ENCODE assay signal across 10 cellular contexts in the genomic region with DNA sequence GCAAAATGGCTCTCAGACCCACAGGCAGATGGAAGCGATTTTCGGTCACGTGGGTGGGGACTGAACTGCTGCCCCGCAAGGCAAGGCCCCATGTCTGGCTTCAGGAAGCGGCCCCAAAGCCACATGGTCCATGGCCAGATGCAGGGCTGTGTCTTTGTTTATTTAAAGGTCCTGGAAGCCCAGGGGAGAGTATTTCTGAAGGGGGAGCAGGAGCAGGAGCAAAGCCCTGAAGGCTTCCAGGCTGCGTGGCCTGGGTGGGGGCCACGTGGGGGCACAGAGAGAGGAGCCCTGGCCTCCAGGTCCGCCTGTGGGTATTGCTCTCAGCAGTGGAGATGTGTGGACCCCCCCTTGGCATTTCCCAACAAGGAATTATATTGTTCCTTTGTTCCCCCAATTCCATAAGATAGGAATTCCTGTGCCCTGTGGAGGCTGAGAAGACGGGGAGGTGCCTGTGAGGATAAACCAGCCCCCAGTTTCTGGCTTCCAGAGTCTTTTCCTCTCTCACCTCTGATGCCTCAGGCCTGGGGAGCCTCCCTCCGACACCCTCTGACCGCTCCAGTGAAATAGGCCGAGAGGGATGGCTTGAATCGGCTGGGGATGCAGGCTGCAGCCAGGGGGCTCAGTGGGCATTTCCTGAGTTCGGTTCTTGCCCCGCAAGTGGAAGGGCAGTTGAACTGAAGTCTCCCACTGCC.
DNase-seq lines count a peak whose midpoint lies in the region; ATAC-seq and TF ChIP-seq lines count a peak whose summit lies in the region.
"Had no signal": no experiment of that assay in that cellular context is flagged by ENCODE, and none has a peak within 500 bp of the region (broad histone marks: within the 10 kb centered on the region; RNA-seq: fewer than 3 reads in every experiment).

No MANE protein-coding gene starts in this region.

- H3K4me1 ChIP-seq in cardiac muscle cell (ENCODE audit: low read depth): peaks cover 61% of the 10 kb centered on the region
- peaks cover 11 to 60% (median 51%) of the 10 kb centered on the region in 9 donors for H3K4me1 ChIP-seq in heart right ventricle
- peaks cover 23 to 53% of the 10 kb centered on the region in 2 donors for H3K4me1 ChIP-seq in uterus

- H3K4me1 Mint-ChIP-seq in activated naive CD8-positive, alpha-beta T cell treated with anti-CD3 and anti-CD28 coated beads, Interleukin-2, amount 50 U/mL, for 24 hours: peaks cover 50% of the 10 kb centered on the region

- no peaks in the 10 kb centered on the region for H3K27me3 ChIP-seq in cardiac muscle cell
- no peaks in the 10 kb centered on the region for H3K27me3 ChIP-seq in heart right ventricle
- no peaks in the 10 kb centered on the region for H3K27me3 ChIP-seq in uterus

- H3K36me3 ChIP-seq in cardiac muscle cell (peaks cover 8% of the 10 kb centered on the region), heart right ventricle (peaks cover 0 to 27% (median 11%) of the 10 kb centered on the region in 9 donors), uterus (no peaks in the 10 kb centered on the region)

- TF ChIP-seq CTCF in cardiac muscle cell (IDR thresholded peaks at IDR 0.05; ENCODE audit: low read depth, low read length) (no peak), heart right ventricle (IDR thresholded peaks at IDR 0.05) (no peak), uterus (IDR thresholded peaks at IDR 0.05) (no peak), omental fat pad (IDR thresholded peaks at IDR 0.05) (no peak)

- H3K9me3 Mint-ChIP-seq in activated naive CD8-positive, alpha-beta T cell treated with anti-CD3 and anti-CD28 coated beads, Interleukin-2, amount 50 U/mL, for 24 hours: no peaks in the 10 kb centered on the region
- H3K9me3 Mint-ChIP-seq: natural killer cell had no signal

- no peaks in the 10 kb centered on the region for H3K9me3 ChIP-seq in cardiac muscle cell (ENCODE audit: low read depth)
- H3K9me3 ChIP-seq in heart right ventricle: no peaks in the 10 kb centered on the region
- no peaks in the 10 kb centered on the region for H3K9me3 ChIP-seq in uterus

- intact Hi-C loops in heart right ventricle (cut with DNase I) (loop anchor here in 2 of 10 donors (5.0 kb wide), 2 partner anchors 38 to 48 kb away; no protein-coding TSS in a partner anchor), uterus (cut with DNase I; ENCODE audit: low total_unique reads) (no loop called here)

- H3K27ac ChIP-seq in cardiac muscle cell: peak overlapping the region; percentile 67
- H3K27ac ChIP-seq in heart right ventricle: no peak overlapping the region
- peak overlapping the region; percentile 82 to 93 for H3K27ac ChIP-seq in uterus

- H3K4me3 ChIP-seq in cardiac muscle cell: no peak overlapping the region
- no peak overlapping the region for H3K4me3 ChIP-seq in heart right ventricle
- H3K4me3 ChIP-seq in uterus: no peak overlapping the region

- H3K4me3 Mint-ChIP-seq in activated naive CD8-positive, alpha-beta T cell treated with anti-CD3 and anti-CD28 coated beads, Interleukin-2, amount 50 U/mL, for 24 hours: no peak overlapping the region
- H3K4me3 Mint-ChIP-seq: natural killer cell had no signal

- 67 to 84% methylated on average over 15 of the region's 15 CpGs for WGBS in heart right ventricle, 2 donors

- TF ChIP-seq POLR2A in uterus (IDR thresholded peaks at IDR 0.05): no peak

- DNase-seq in cardiac muscle cell (ENCODE audit: low read depth in 1 of 2, low spot score in 1 of 2) (no peak), heart right ventricle (no peak), left kidney (ENCODE audit: low read depth, low spot score) (peak; percentile 71), uterus (peak in 1 of 2 donors; percentile 55), omental fat pad (ENCODE audit: low spot score) (no peak), NCI-H446 (lab: John Stamatoyannopoulos, UW) (no peak)
- no peak for DNase-seq in activated naive CD8-positive, alpha-beta T cell treated with anti-CD3 and anti-CD28 coated beads, Interleukin-2, amount 50 U/mL, for 24 hours
- no peak for DNase-seq in stimulated activated CD4-positive, alpha-beta T cell treated with anti-CD3 and anti-CD28 coated beads, Interleukin-2, amount 100 ng/mL, for 24 hours
- DNase-seq: dermis blood vessel endothelial cell, natural killer cell had no signal

- H3K27ac Mint-ChIP-seq in activated naive CD8-positive, alpha-beta T cell treated with anti-CD3 and anti-CD28 coated beads, Interleukin-2, amount 50 U/mL, for 24 hours: peak overlapping the region; percentile 31

- peaks cover 24% of the 10 kb centered on the region for H3K36me3 Mint-ChIP-seq in activated naive CD8-positive, alpha-beta T cell treated with anti-CD3 and anti-CD28 coated beads, Interleukin-2, amount 50 U/mL, for 24 hours (ENCODE audit: low read depth)
- H3K36me3 Mint-ChIP-seq: natural killer cell had no signal

- no peak for ATAC-seq in heart right ventricle
- no peak for ATAC-seq in activated naive CD8-positive, alpha-beta T cell treated with anti-CD3 and anti-CD28 coated beads, Interleukin-2, amount 50 U/mL, for 24 hours
- ATAC-seq in omental fat pad (ENCODE audit: low FRiP score): no peak
- ATAC-seq: natural killer cell had no signal

- no peaks in the 10 kb centered on the region for H3K27me3 Mint-ChIP-seq in activated naive CD8-positive, alpha-beta T cell treated with anti-CD3 and anti-CD28 coated beads, Interleukin-2, amount 50 U/mL, for 24 hours

Comparison
In these comparisons a context has a peak if more than half of its experiments do, and no peak if none do; other contexts are left out.
1. H3K27ac ChIP-seq: peak in cardiac muscle cell (single experiment) and uterus (2 of 2); none in heart right ventricle (0 of 10).